12 cellular contexts compared by ENCODE assay signal in the genomic region with DNA sequence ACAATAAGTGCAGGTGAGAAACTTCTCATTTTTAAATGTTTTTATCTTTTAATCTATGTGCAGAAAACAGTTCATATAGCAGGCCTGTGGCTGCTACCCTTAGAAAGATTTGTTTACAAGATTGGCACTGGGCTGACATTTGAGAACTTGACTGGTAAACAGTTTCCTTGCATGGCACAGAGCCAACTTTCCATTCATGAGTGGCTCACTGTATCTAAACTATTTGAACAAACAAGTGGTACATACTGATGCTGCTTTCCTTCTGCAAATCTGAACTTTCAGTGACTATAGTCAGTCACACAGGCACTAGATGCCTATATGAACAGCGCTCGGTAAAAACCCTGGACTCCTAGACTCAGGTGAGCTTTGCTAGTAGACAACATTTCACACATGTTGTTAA. TPM values are rescaled to one million over a fixed set of nuclear protein-coding genes. Genes with fewer than 3 reads are reported as not detected.
A peak's percentile ranks its signal among the peaks of the same experiment; 100 is the strongest.
DNase-seq lines count a peak whose midpoint lies in the region; ATAC-seq and TF ChIP-seq lines count a peak whose summit lies in the region.
"Had no signal": no experiment of that assay in that cellular context is flagged by ENCODE, and none has a peak within 500 bp of the region (broad histone marks: within the 10 kb centered on the region; RNA-seq: fewer than 3 reads in every experiment).

No MANE protein-coding gene starts in this region.

- H3K4me3 Mint-ChIP-seq in T-helper 2 cell treated with Interferon-gamma antibody and Interleukin-4, amounts not matched to agents 5 μg/mL and 100 μg/mL, for 36 hours: no peak overlapping the region
- no peak overlapping the region for H3K4me3 Mint-ChIP-seq in activated CD8-positive, alpha-beta T cell treated with anti-CD3 and anti-CD28 coated beads, Interleukin-2, amount 10 ng/mL, durations not matched to agents 7 days and 5 days

- DNase-seq in T-helper 2 cell (peak in 3 of 5 experiments; percentile 19 to 95 (median 26)), NAMALWA (ENCODE audit: low spot score) (peak; percentile 43), retinal pigment epithelial cell (ENCODE audit: low read depth) (peak; percentile 11), RWPE1 (ENCODE audit: low spot score) (no peak), right cardiac atrium (no peak)
- no peak for DNase-seq in T-helper 2 cell treated with Interferon-gamma antibody and Interleukin-4, amounts not matched to agents 5 μg/mL and 100 μg/mL, for 36 hours (ENCODE audit: low spot score)
- no peak for DNase-seq in activated CD8-positive, alpha-beta T cell treated with anti-CD3 and anti-CD28 coated beads, Interleukin-2, amount 10 ng/mL, durations not matched to agents 7 days and 5 days
- DNase-seq: right lobe of liver, uterus had no signal

- H3K4me3 ChIP-seq in retinal pigment epithelial cell (ENCODE audit: low read length) (no peak overlapping the region), right cardiac atrium (ENCODE audit: low read length) (no peak overlapping the region)
- H3K4me3 ChIP-seq: right lobe of liver, uterus had no signal

- peaks cover 4% of the 10 kb centered on the region for H3K27me3 Mint-ChIP-seq in T-helper 2 cell treated with Interferon-gamma antibody and Interleukin-4, amounts not matched to agents 5 μg/mL and 100 μg/mL, for 36 hours (ENCODE audit: low read depth)
- H3K27me3 Mint-ChIP-seq in activated CD8-positive, alpha-beta T cell treated with anti-CD3 and anti-CD28 coated beads, Interleukin-2, amount 10 ng/mL, durations not matched to agents 7 days and 5 days (ENCODE audit: low read depth): no peaks in the 10 kb centered on the region

- H3K9me3 ChIP-seq in right cardiac atrium (ENCODE audit: control insufficient read depth, low read length): no peaks in the 10 kb centered on the region
- H3K9me3 ChIP-seq: right lobe of liver, uterus had no signal

- no peaks in the 10 kb centered on the region for H3K36me3 Mint-ChIP-seq in T-helper 2 cell treated with Interferon-gamma antibody and Interleukin-4, amounts not matched to agents 5 μg/mL and 100 μg/mL, for 36 hours (ENCODE audit: low read depth)
- H3K36me3 Mint-ChIP-seq in activated CD8-positive, alpha-beta T cell treated with anti-CD3 and anti-CD28 coated beads, Interleukin-2, amount 10 ng/mL, durations not matched to agents 7 days and 5 days (ENCODE audit: low read depth): no peaks in the 10 kb centered on the region

- intact Hi-C loops in right cardiac atrium (cut with DNase I): loop anchor here in 3 of 4 donors (5.0 to 10.0 kb wide), 3 partner anchors 340 to 400 kb away; a partner anchor contains a TSS

- 85% methylated on average over 2 of the region's 2 CpGs for WGBS in right cardiac atrium

- peaks cover 2% of the 10 kb centered on the region for H3K4me1 ChIP-seq in right cardiac atrium (ENCODE audit: control insufficient read depth, insufficient read depth, low read length)
- H3K4me1 ChIP-seq: right lobe of liver, uterus had no signal

- H3K27me3 ChIP-seq in right cardiac atrium (ENCODE audit: control insufficient read depth, insufficient read depth): no peaks in the 10 kb centered on the region
- H3K27me3 ChIP-seq: right lobe of liver, uterus had no signal

- peak; percentile 27 for ATAC-seq in activated CD8-positive, alpha-beta T cell treated with anti-CD3 and anti-CD28 coated beads, Interleukin-2, amount 10 ng/mL, durations not matched to agents 7 days and 5 days
- no peak for ATAC-seq in right cardiac atrium
- no peak for ATAC-seq in GM21825 (IDR thresholded peaks at IDR 0.05; ENCODE audit: unreplicated experiment)
- ATAC-seq: HCT116 had no signal

- no peak overlapping the region for H3K27ac Mint-ChIP-seq in T-helper 2 cell treated with Interferon-gamma antibody and Interleukin-4, amounts not matched to agents 5 μg/mL and 100 μg/mL, for 36 hours
- no peak overlapping the region for H3K27ac Mint-ChIP-seq in activated CD8-positive, alpha-beta T cell treated with anti-CD3 and anti-CD28 coated beads, Interleukin-2, amount 10 ng/mL, durations not matched to agents 7 days and 5 days

- H3K9me3 Mint-ChIP-seq in T-helper 2 cell treated with Interferon-gamma antibody and Interleukin-4, amounts not matched to agents 5 μg/mL and 100 μg/mL, for 36 hours: no peaks in the 10 kb centered on the region
- H3K9me3 Mint-ChIP-seq in activated CD8-positive, alpha-beta T cell treated with anti-CD3 and anti-CD28 coated beads, Interleukin-2, amount 10 ng/mL, durations not matched to agents 7 days and 5 days (ENCODE audit: insufficient read depth): no peaks in the 10 kb centered on the region

- POLR2A ChIA-PET in activated CD8-positive, alpha-beta T cell treated with anti-CD3 and anti-CD28 coated beads, Interleukin-2, amount 10 ng/mL, durations not matched to agents 7 days and 5 days (lab: Charles Lee): interaction anchor here (0.5 kb wide), 1 partner anchor 1798 kb away, joined by 3 read pairs; no protein-coding TSS in a partner anchor
- POLR2A ChIA-PET in RWPE1 (lab: Yijun Ruan, JAX; ENCODE audit: low non-redundant PET): no interaction called here

- peaks cover 36% of the 10 kb centered on the region for H3K4me1 Mint-ChIP-seq in T-helper 2 cell treated with Interferon-gamma antibody and Interleukin-4, amounts not matched to agents 5 μg/mL and 100 μg/mL, for 36 hours (ENCODE audit: low read depth)
- peaks cover 14% of the 10 kb centered on the region for H3K4me1 Mint-ChIP-seq in activated CD8-positive, alpha-beta T cell treated with anti-CD3 and anti-CD28 coated beads, Interleukin-2, amount 10 ng/mL, durations not matched to agents 7 days and 5 days (ENCODE audit: low read depth)

- CTCF ChIA-PET in activated CD8-positive, alpha-beta T cell treated with anti-CD3 and anti-CD28 coated beads, Interleukin-2, amount 10 ng/mL, durations not matched to agents 7 days and 5 days (lab: Charles Lee): interaction anchor here (1.2 to 7.5 kb wide), 6 partner anchors 247 to 402 kb away, joined by 4 to 110 read pairs (median 7); a partner anchor contains a TSS
- CTCF ChIA-PET in RWPE1 (lab: Yijun Ruan, JAX): interaction anchor here (0.6 kb wide), 1 partner anchor 12 kb away, joined by 3 read pairs; no protein-coding TSS in a partner anchor

- TF ChIP-seq CTCF in retinal pigment epithelial cell (conservative IDR thresholded peaks at IDR 0.05; ENCODE audit: low read depth, low read length) (no peak), RWPE1 (conservative IDR thresholded peaks at IDR 0.05; ENCODE audit: low read depth) (no peak)

- H3K27ac ChIP-seq in RWPE1: no peak overlapping the region
- no peak overlapping the region for H3K27ac ChIP-seq in right cardiac atrium (ENCODE audit: low read length)
- H3K27ac ChIP-seq: right lobe of liver, uterus had no signal

RNA-seq across cellular contexts. Expression of a gene that starts 6.3 kb away (rescaled TPM):
- 10 to 100 TPM; 24.3 to 24.5 TPM for total RNA-seq in activated CD8-positive, alpha-beta T cell treated with anti-CD3 and anti-CD28 coated beads, Interleukin-2, amount 10 ng/mL, durations not matched to agents 7 days and 5 days
- 10 to 100 TPM; 14.5 to 20.7 (median 19.7) TPM for total RNA-seq in right cardiac atrium
- polyA plus RNA-seq in right cardiac atrium: 12.6 TPM

RNA-seq across cellular contexts. Expression of a gene that starts 9.6 kb away (rescaled TPM):
- 1 to 10 TPM; 6.4 to 7.8 TPM for total RNA-seq in activated CD8-positive, alpha-beta T cell treated with anti-CD3 and anti-CD28 coated beads, Interleukin-2, amount 10 ng/mL, durations not matched to agents 7 days and 5 days
- total RNA-seq in right cardiac atrium: 1 to 10 TPM in 3 of 4 donors, under 1 TPM in 1; 0.95 to 1.8 (median 1.1) TPM
- polyA plus RNA-seq in right cardiac atrium: 0.14 TPM
- polyA plus RNA-seq: AG04450 had no signal

Comparison
In these comparisons a context has a peak if more than half of its experiments do, and no peak if none do; other contexts are left out.
1. DNase-seq: peak in T-helper 2 cell (3 of 5), NAMALWA (single experiment) and retinal pigment epithelial cell (single experiment); none in T-helper 2 cell treated with Interferon-gamma antibody and Interleukin-4, amounts not matched to agents 5 μg/mL and 100 μg/mL, for 36 hours (single experiment), activated CD8-positive, alpha-beta T cell treated with anti-CD3 and anti-CD28 coated beads, Interleukin-2, amount 10 ng/mL, durations not matched to agents 7 days and 5 days (single experiment), RWPE1 (single experiment) and right cardiac atrium (0 of 3).